Comparison of ENCODE assay signal across 1 cellular context in genomic region chr11:36565033-36565610, GRCh38.
TF ChIP-seq lines count a peak whose summit lies in the region.

No MANE protein-coding gene starts in this region.

TF ChIP-seq in SK-N-SH, 30 proteins besides CTCF, POLR2A, EP300 and RAD21 (continued from another document):
- TF ChIP-seq RXRA (IDR thresholded peaks at IDR 0.05; ENCODE audit: borderline replicate concordance, low read depth) (no peak), MXI1 (IDR thresholded peaks at IDR 0.05; ENCODE audit: low read depth, low read length) (peak; percentile 36; the same call in 1 of the 2 replicates), GATA2 (CRISPR knock-in tag; IDR thresholded peaks at IDR 0.05) (peak; percentile 100), GABPA (IDR thresholded peaks at IDR 0.05; ENCODE audit: low read depth) (no peak)
